In genomic region chr2:238231251-238231793, GRCh38 we compare ENCODE assay signal across 1 cellular context.
TF ChIP-seq lines count a peak whose summit lies in the region.

No MANE protein-coding gene starts in this region.

TF ChIP-seq in SK-N-SH, 30 proteins besides CTCF, POLR2A, EP300 and RAD21 (continued from another document):
- TF ChIP-seq USF1 (IDR thresholded peaks at IDR 0.05; ENCODE audit: borderline replicate concordance, low read depth) (no peak), POLR2AphosphoS5 (IDR thresholded peaks at IDR 0.05; ENCODE audit: low read depth, low read length) (no peak), FOXM1 (IDR thresholded peaks at IDR 0.05; ENCODE audit: low read depth) (no peak), TEAD4 (IDR thresholded peaks at IDR 0.05; ENCODE audit: borderline replicate concordance, insufficient read depth) (no peak)
